Comparison of ENCODE assay signal across 7 cellular contexts in the genomic region with DNA sequence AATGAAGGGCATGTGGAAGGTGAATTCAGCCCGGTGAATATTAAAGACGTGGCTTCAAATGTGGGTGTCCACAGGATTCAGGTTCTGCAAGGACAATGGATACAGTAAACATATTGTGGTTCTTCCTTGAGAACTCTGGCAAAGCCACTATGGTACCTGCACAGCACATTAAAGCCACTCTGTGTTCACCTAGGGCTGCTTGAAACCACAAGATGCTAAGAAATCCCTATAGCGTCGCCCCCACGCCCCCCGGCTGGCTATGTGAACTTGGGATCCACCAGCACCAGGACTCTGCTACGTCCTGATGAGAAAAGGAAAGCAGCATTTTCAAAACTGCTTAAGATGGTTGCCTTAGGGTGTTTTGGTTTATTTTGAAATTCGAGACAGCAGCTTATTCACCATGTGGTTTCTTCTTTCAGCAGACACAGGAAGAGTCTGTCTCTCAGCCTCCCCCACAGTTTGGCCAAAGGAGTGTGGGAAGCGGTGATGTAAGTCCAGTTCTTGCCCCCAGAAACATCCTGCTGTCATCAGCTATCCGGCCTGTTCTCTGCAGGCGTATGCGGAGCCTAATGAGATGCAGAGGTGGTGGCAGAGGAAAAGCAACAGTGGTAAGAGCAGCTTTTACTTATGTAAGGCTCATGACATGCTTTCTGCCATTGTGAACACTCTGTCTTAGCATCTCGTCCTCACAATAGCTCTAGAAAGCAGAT.
A peak's percentile ranks its signal among the peaks of the same experiment; 100 is the strongest.
DNase-seq lines count a peak whose midpoint lies in the region; ATAC-seq, FAIRE-seq and TF ChIP-seq lines count a peak whose summit lies in the region.

No MANE protein-coding gene starts in this region.

- DNase-seq in T-helper 1 cell (peak; percentile 18 to 71 (median 49)), astrocyte of the cerebellum (ENCODE audit: low read depth) (peak; percentile 99), iris pigment epithelial cell (ENCODE audit: low read depth) (peak; percentile 100), H54 (ENCODE audit: insufficient read length, low spot score) (no peak)
- DNase-seq in stimulated activated CD4-positive, alpha-beta T cell treated with anti-CD3 and anti-CD28 coated beads, Interleukin-15, amount 100 ng/mL, for 24 hours: peak; percentile 65

- no peak for FAIRE-seq in H54 (lab: Jason Lieb, UNC)

- no peak overlapping the region for H3K4me3 ChIP-seq in astrocyte of the cerebellum (ENCODE audit: low read depth, low read length)

- ATAC-seq in HG03280 (IDR thresholded peaks at IDR 0.05; ENCODE audit: unreplicated experiment) (peak; percentile 41), HG03354 (IDR thresholded peaks at IDR 0.05; ENCODE audit: poor library complexity, severe bottlenecking, unreplicated experiment) (no peak)

- TF ChIP-seq POLR2A in H54 (IDR thresholded peaks at IDR 0.05; ENCODE audit: low read depth, low read length): no peak

- no peak for TF ChIP-seq CTCF in astrocyte of the cerebellum (IDR thresholded peaks at IDR 0.05; ENCODE audit: low read depth, low read length, missing control alignments)

- in situ Hi-C loops in astrocyte of the cerebellum (cut with HindIII; ENCODE audit: low sequenced_read_pairs): no loop called here
